In the genomic region with DNA sequence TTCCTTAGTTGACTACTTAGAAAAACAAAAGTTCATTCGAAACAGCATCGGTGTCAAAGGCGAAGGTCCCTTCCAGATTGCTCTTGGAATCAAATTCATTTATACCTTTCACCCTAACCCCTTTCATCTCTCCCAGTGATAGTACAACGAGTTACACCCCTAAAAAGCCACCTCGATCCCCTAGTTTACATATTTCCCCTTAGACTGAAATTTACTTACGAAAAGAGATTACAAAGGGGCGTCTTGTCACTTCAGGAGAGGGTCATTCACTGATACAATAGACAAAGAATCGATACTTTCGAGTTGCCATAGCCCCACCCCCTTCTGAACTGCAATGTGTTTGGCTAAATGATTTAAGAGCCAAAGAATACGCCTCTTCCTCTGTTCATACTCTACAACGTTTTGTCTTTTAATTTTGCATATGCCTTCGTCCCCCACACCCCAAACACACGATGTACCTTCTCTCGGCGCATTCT, we compare ENCODE assay signal across 7 cellular contexts.
DNase-seq lines count a peak whose midpoint lies in the region; ATAC-seq, FAIRE-seq and TF ChIP-seq lines count a peak whose summit lies in the region.

No MANE protein-coding gene starts in this region.

- peaks cover 2 to 91% of the 10 kb centered on the region in 2 donors for H3K27me3 ChIP-seq in breast epithelium

- peaks cover 18 to 19% of the 10 kb centered on the region in 2 donors for H3K4me1 Mint-ChIP-seq in natural killer cell treated with Interleukin-12 subunit alpha and Interleukin-12 subunit beta and Interleukin-15 and Interleukin-18, amount 100 ng/mL, for 72 hours (ENCODE audit: low read depth in 2 of 2)

- FAIRE-seq in GM18507 (lab: Jason Lieb, UNC) = peak; percentile 56

- no peak for ATAC-seq in natural killer cell treated with Interleukin-12 subunit alpha and Interleukin-12 subunit beta and Interleukin-15 and Interleukin-18, amount 100 ng/mL, for 72 hours
- no peak for ATAC-seq in GM18511 (IDR thresholded peaks at IDR 0.05; ENCODE audit: unreplicated experiment)

- peak overlapping the region; percentile 73 to 88 for H3K27ac Mint-ChIP-seq in natural killer cell treated with Interleukin-12 subunit alpha and Interleukin-12 subunit beta and Interleukin-15 and Interleukin-18, amount 100 ng/mL, for 72 hours

- TF ChIP-seq POLR2A in breast epithelium (IDR thresholded peaks at IDR 0.05) = no peak

- H3K9me3 Mint-ChIP-seq in natural killer cell treated with Interleukin-12 subunit alpha and Interleukin-12 subunit beta and Interleukin-15 and Interleukin-18, amount 100 ng/mL, for 72 hours = no peaks in the 10 kb centered on the region

- peak overlapping the region in 1 of 2 donors; percentile 14 for H3K27ac ChIP-seq in breast epithelium

- TF ChIP-seq CTCF in LNCaP clone FGC (IDR thresholded peaks at IDR 0.05; ENCODE audit: control insufficient read depth, extremely low read depth, insufficient read depth) (no peak), breast epithelium (IDR thresholded peaks at IDR 0.05) (no peak)

- no peak for DNase-seq in GM18507 (ENCODE audit: extremely low spot score, insufficient read length, low read depth)
- no peak for DNase-seq in LNCaP clone FGC (ENCODE audit: low read depth)
- no peak for DNase-seq in breast epithelium (ENCODE audit: low spot score in 2 of 2)
- no peak for DNase-seq in natural killer cell treated with Interleukin-12 subunit alpha and Interleukin-12 subunit beta and Interleukin-15 and Interleukin-18, amount 100 ng/mL, for 72 hours (ENCODE audit: low spot score)
- no peak for DNase-seq in NAMALWA (ENCODE audit: low spot score)
- no peak for DNase-seq in NCI-H2196 treated with DMSO at 0.1 percent for 48 hours (lab: John Stamatoyannopoulos, UW; ENCODE audit: unreplicated experiment)

- H3K9me3 ChIP-seq in breast epithelium = no peaks in the 10 kb centered on the region

- no peaks in the 10 kb centered on the region for H3K4me1 ChIP-seq in breast epithelium

- H3K36me3 ChIP-seq in breast epithelium = no peaks in the 10 kb centered on the region

- H3K36me3 Mint-ChIP-seq in natural killer cell treated with Interleukin-12 subunit alpha and Interleukin-12 subunit beta and Interleukin-15 and Interleukin-18, amount 100 ng/mL, for 72 hours = no peaks in the 10 kb centered on the region

- peaks cover 24 to 43% of the 10 kb centered on the region in 2 donors for H3K27me3 Mint-ChIP-seq in natural killer cell treated with Interleukin-12 subunit alpha and Interleukin-12 subunit beta and Interleukin-15 and Interleukin-18, amount 100 ng/mL, for 72 hours

- peak overlapping the region; percentile 81 for H3K4me3 Mint-ChIP-seq in natural killer cell treated with Interleukin-12 subunit alpha and Interleukin-12 subunit beta and Interleukin-15 and Interleukin-18, amount 100 ng/mL, for 72 hours

- intact Hi-C loops in breast epithelium (cut with DNase I; ENCODE audit: low total_unique reads) = no loop called here

- H3K4me3 ChIP-seq in LNCaP clone FGC (ENCODE audit: low read depth, low read length) (peak overlapping the region; percentile 62), breast epithelium (peak overlapping the region; percentile 46 to 64 (median 48))
